16 cellular contexts compared by ENCODE assay signal in the genomic region with DNA sequence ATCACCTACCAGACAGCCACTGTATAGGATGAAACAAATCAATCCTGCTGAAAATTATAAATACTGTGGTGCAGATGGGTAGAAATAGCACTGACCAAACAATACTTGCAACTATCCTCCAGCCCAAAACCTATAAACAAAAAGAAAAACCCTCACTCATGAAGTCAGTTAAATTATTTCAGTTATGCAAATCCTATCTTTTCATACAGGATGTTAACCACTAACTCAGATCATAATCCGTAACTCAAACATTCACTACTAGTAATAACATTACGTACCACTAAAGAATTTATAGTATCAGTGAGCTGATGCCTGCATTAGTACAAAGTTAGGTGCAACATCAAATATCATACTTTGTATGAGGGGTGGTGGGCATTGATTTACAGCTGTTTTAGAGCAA. TPM values are rescaled to one million over a fixed set of nuclear protein-coding genes. Genes with fewer than 3 reads are reported as not detected.
DNase-seq lines count a peak whose midpoint lies in the region; ATAC-seq and TF ChIP-seq lines count a peak whose summit lies in the region.
"Had no signal": no experiment of that assay in that cellular context is flagged by ENCODE, and none has a peak within 500 bp of the region (broad histone marks: within the 10 kb centered on the region; RNA-seq: fewer than 3 reads in every experiment).

No MANE protein-coding gene starts in this region.

- peak; percentile 16 for DNase-seq in AG04449 (ENCODE audit: low read depth, low spot score)
- DNase-seq in GM10248 (ENCODE audit: extremely low spot score) = peak; percentile 23
- peak; percentile 67 for DNase-seq in NAMALWA (ENCODE audit: low spot score)
- no peak for DNase-seq in central memory CD8-positive, alpha-beta T cell (ENCODE audit: low spot score in 2 of 2)
- no peak for DNase-seq in esophagus muscularis mucosa (ENCODE audit: extremely low spot score)
- DNase-seq in pons (ENCODE audit: low spot score) = no peak
- DNase-seq in NCI-H82 treated with DMSO at 0.1 percent for 48 hours (lab: John Stamatoyannopoulos, UW; ENCODE audit: unreplicated experiment) = no peak
- DNase-seq in CD8-positive, alpha-beta memory T cell = no peak
- DNase-seq: activated CD4-positive, alpha-beta T cell treated with anti-CD3 and anti-CD28 coated beads for 48 hours; central memory CD4-positive, alpha-beta T cell; KG1; posterior cingulate gyrus; T-helper 1 cell had no signal

- no peak for ATAC-seq in central memory CD8-positive, alpha-beta T cell (replicated peaks; ENCODE audit: extremely low read depth, poor library complexity, severe bottlenecking)
- ATAC-seq: esophagus mucosa had no signal

- no peak overlapping the region for H3K27ac ChIP-seq in esophagus muscularis mucosa (replicated peaks in 1 of 4)
- no peak overlapping the region for H3K27ac ChIP-seq in CD8-positive, alpha-beta memory T cell (ENCODE audit: low read depth, low read length)

- H3K36me3 Mint-ChIP-seq in central memory CD8-positive, alpha-beta T cell (ENCODE audit: insufficient read depth) = peaks cover 12% of the 10 kb centered on the region
- H3K36me3 Mint-ChIP-seq in CD8-positive, alpha-beta memory T cell = peaks cover 0 to 13% (median 4%) of the 10 kb centered on the region in 3 donors

- no peak overlapping the region for H3K27ac Mint-ChIP-seq in central memory CD8-positive, alpha-beta T cell (ENCODE audit: low read depth)
- H3K27ac Mint-ChIP-seq in CD8-positive, alpha-beta memory T cell = peak overlapping the region in 1 of 8 donors; percentile 69

- no peak for TF ChIP-seq POLR2A in esophagus muscularis mucosa (IDR thresholded peaks at IDR 0.05; ENCODE audit: low read depth)

- POLR2A ChIA-PET in AG04449 (lab: Yijun Ruan, JAX) = no interaction called here
- POLR2A ChIA-PET in GM10248 (lab: Yijun Ruan, JAX) = no interaction called here
- POLR2A ChIA-PET in CD8-positive, alpha-beta memory T cell (lab: Charles Lee) = no interaction called here

- H3K4me1 ChIP-seq in esophagus muscularis mucosa = peaks cover 8 to 17% (median 12%) of the 10 kb centered on the region in 4 donors
- H3K4me1 ChIP-seq in CD8-positive, alpha-beta memory T cell (ENCODE audit: insufficient read depth, low read length) = peaks cover 4% of the 10 kb centered on the region

- no peaks in the 10 kb centered on the region for H3K9me3 ChIP-seq in esophagus muscularis mucosa
- no peaks in the 10 kb centered on the region for H3K9me3 ChIP-seq in CD8-positive, alpha-beta memory T cell (ENCODE audit: low read length)

- TF ChIP-seq EP300 in esophagus muscularis mucosa (IDR thresholded peaks at IDR 0.05) = no peak

- H3K4me1 Mint-ChIP-seq in central memory CD8-positive, alpha-beta T cell = peaks cover 38% of the 10 kb centered on the region
- peaks cover 21 to 34% (median 33%) of the 10 kb centered on the region in 3 donors for H3K4me1 Mint-ChIP-seq in CD8-positive, alpha-beta memory T cell

- CTCF ChIA-PET in AG04449 (lab: Yijun Ruan, JAX) = interaction anchor here (0.9 to 2.6 kb wide), 4 partner anchors 10 to 391 kb away, joined by 3 to 7 read pairs (median 4); no protein-coding TSS in a partner anchor
- CTCF ChIA-PET in GM10248 (lab: Yijun Ruan, JAX) = interaction anchor here (1.3 to 4.1 kb wide), 5 partner anchors 9 to 217 kb away, joined by 3 to 16 read pairs (median 4); a partner anchor contains a TSS
- CTCF ChIA-PET in CD8-positive, alpha-beta memory T cell (lab: Charles Lee) = no interaction called here

- H3K4me3 ChIP-seq in AG04449 (ENCODE audit: low read depth, low read length) = no peak overlapping the region
- H3K4me3 ChIP-seq in esophagus muscularis mucosa = no peak overlapping the region
- no peak overlapping the region for H3K4me3 ChIP-seq in CD8-positive, alpha-beta memory T cell (ENCODE audit: low read length)

- H3K4me3 Mint-ChIP-seq in central memory CD8-positive, alpha-beta T cell = peak overlapping the region; percentile 39
- H3K4me3 Mint-ChIP-seq in CD8-positive, alpha-beta memory T cell = peak overlapping the region in 1 of 7 donors; percentile 84

- WGBS in esophagus muscularis mucosa = 84% methylated on average over 2 of the region's 2 CpGs

- TF ChIP-seq CTCF in AG04449 (IDR thresholded peaks at IDR 0.05; ENCODE audit: insufficient read depth, low read length, missing control alignments) = no peak
- no peak for TF ChIP-seq CTCF in GM10248 (IDR thresholded peaks at IDR 0.05; ENCODE audit: control extremely low read depth, extremely low read depth, low read depth, missing control alignments)
- TF ChIP-seq CTCF in esophagus muscularis mucosa (IDR thresholded peaks at IDR 0.05) = no peak

- H3K27me3 Mint-ChIP-seq in central memory CD8-positive, alpha-beta T cell = no peaks in the 10 kb centered on the region
- H3K27me3 Mint-ChIP-seq in CD8-positive, alpha-beta memory T cell = peaks cover 0 to under 1% of the 10 kb centered on the region in 2 donors

- H3K27me3 ChIP-seq in esophagus muscularis mucosa = no peaks in the 10 kb centered on the region
- H3K27me3 ChIP-seq in CD8-positive, alpha-beta memory T cell (ENCODE audit: insufficient read depth, low read length, poor library complexity, severe bottlenecking) = no peaks in the 10 kb centered on the region

- no peaks in the 10 kb centered on the region for H3K9me3 Mint-ChIP-seq in central memory CD8-positive, alpha-beta T cell
- no peaks in the 10 kb centered on the region for H3K9me3 Mint-ChIP-seq in CD8-positive, alpha-beta memory T cell

- intact Hi-C loops in esophagus muscularis mucosa (cut with DNase I) = no loop called here

- H3K36me3 ChIP-seq in esophagus muscularis mucosa = peaks cover 0 to 11% (median 0%) of the 10 kb centered on the region in 4 donors
- no peaks in the 10 kb centered on the region for H3K36me3 ChIP-seq in CD8-positive, alpha-beta memory T cell (ENCODE audit: insufficient read depth, low read length)

RNA-seq across cellular contexts. Expression of a gene that starts 2.6 kb away (rescaled TPM):
- 1 to 10 TPM; 5.6 to 8.3 (median 8.1) TPM for total RNA-seq in esophagus muscularis mucosa
- total RNA-seq in CD8-positive, alpha-beta memory T cell = 10 to 100 TPM; 38.8 to 40.3 TPM
- 6.4 TPM for polyA plus RNA-seq in CD8-positive, alpha-beta memory T cell

RNA-seq across cellular contexts. Expression of a gene that starts 54.1 kb away (rescaled TPM):
- 10 to 100 TPM; 16.8 to 21.4 (median 19.7) TPM for total RNA-seq in esophagus muscularis mucosa
- 10 to 100 TPM; 17.2 to 17.4 TPM for total RNA-seq in CD8-positive, alpha-beta memory T cell
- polyA plus RNA-seq in CD8-positive, alpha-beta memory T cell = 30.7 TPM

RNA-seq across cellular contexts. Expression of a gene that starts 58.5 kb away (rescaled TPM):
- not detected for total RNA-seq in esophagus muscularis mucosa
- total RNA-seq in CD8-positive, alpha-beta memory T cell = not detected
- not detected for polyA plus RNA-seq in CD8-positive, alpha-beta memory T cell
- total RNA-seq: esophagus mucosa, mesenteric fat pad, urinary bladder had no signal

Comparison
In these comparisons a context has a peak if more than half of its experiments do, and no peak if none do; other contexts are left out.
1. DNase-seq: peak in AG04449 (single experiment), GM10248 (single experiment) and NAMALWA (single experiment); none in central memory CD8-positive, alpha-beta T cell (0 of 2), esophagus muscularis mucosa (single experiment), pons (single experiment), NCI-H82 treated with DMSO at 0.1 percent for 48 hours (single experiment) and CD8-positive, alpha-beta memory T cell (0 of 5).
2. RNA of a gene that starts 2.6 kb away (total RNA-seq): 38.8 to 40.3 TPM in CD8-positive, alpha-beta memory T cell; 5.6 to 8.3 TPM in esophagus muscularis mucosa; every median in the first group is over 4 times any median in the second.